10 cellular contexts compared by ENCODE assay signal in the genomic region with DNA sequence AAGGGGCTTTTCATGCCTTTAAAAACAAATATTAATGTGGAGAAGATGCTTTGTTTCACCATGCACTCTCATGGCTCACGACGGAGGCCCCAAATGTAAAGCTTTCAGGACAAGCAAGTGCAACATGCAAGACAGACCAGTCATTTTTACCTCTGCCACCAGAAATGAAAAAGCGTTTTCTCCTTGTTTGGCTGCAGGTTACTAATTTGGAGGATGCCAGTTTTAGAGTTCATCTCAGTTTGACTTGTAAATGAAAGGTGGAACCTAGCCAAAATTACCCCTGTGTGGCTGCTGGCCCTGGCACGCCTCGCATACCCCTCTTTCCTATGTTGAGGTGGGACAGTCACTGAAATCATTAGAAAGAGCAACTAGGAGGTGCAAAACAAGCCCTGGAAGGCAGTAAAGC.
A peak's percentile ranks its signal among the peaks of the same experiment; 100 is the strongest.
DNase-seq lines count a peak whose midpoint lies in the region; ATAC-seq and TF ChIP-seq lines count a peak whose summit lies in the region.
"Had no signal": no experiment of that assay in that cellular context is flagged by ENCODE, and none has a peak within 500 bp of the region (broad histone marks: within the 10 kb centered on the region; RNA-seq: fewer than 3 reads in every experiment).

No MANE protein-coding gene starts in this region.

- no peak overlapping the region for H3K4me3 Mint-ChIP-seq in T-helper 17 cell

- H3K4me1 Mint-ChIP-seq in T-helper 17 cell, result peaks cover 55% of the 10 kb centered on the region

- no peaks in the 10 kb centered on the region for H3K9me3 ChIP-seq in T-helper 17 cell (ENCODE audit: control insufficient read depth, low read length, poor library complexity, severe bottlenecking)
- H3K9me3 ChIP-seq: tibial nerve had no signal

- H3K27me3 ChIP-seq in GM06990 (replicated peaks; ENCODE audit: control insufficient read depth, insufficient read depth, low read length), result no peaks in the 10 kb centered on the region
- H3K27me3 ChIP-seq: tibial nerve had no signal

- H3K4me3 ChIP-seq in GM06990 (replicated peaks; ENCODE audit: low read depth, low read length), result peak overlapping the region; percentile 19; the same call in 1 of the 2 replicates
- H3K4me3 ChIP-seq: tibial nerve had no signal

- peak overlapping the region; percentile 69 for H3K27ac Mint-ChIP-seq in T-helper 17 cell

- H3K27me3 Mint-ChIP-seq in T-helper 17 cell, result no peaks in the 10 kb centered on the region

- ATAC-seq in HG02763 (IDR thresholded peaks at IDR 0.05; ENCODE audit: unreplicated experiment), result peak; percentile 56
- ATAC-seq in T-helper 17 cell, result no peak
- ATAC-seq: HCT116 had no signal

- TF ChIP-seq POLR2A in GM18951 (IDR thresholded peaks at IDR 0.05; ENCODE audit: extremely low read depth, insufficient read depth, insufficient read length) (peak; percentile 54), erythroblast (IDR thresholded peaks at IDR 0.05; ENCODE audit: low read length) (no peak)

- peak; percentile 51 for DNase-seq in GM06990 (ENCODE audit: extremely low read depth, insufficient read length)
- no peak for DNase-seq in T-helper 17 cell
- no peak for DNase-seq in central memory CD4-positive, alpha-beta T cell
- no peak for DNase-seq in NCI-H2107 treated with DMSO at 0.1 percent for 48 hours (lab: John Stamatoyannopoulos, UW; ENCODE audit: unreplicated experiment)
- DNase-seq in NCI-H748 (lab: John Stamatoyannopoulos, UW; ENCODE audit: unreplicated experiment), result no peak
- DNase-seq in erythroblast (lab: John Stamatoyannopoulos, UW), result no peak

- peaks cover 9% of the 10 kb centered on the region for H3K36me3 Mint-ChIP-seq in T-helper 17 cell (ENCODE audit: low read depth)

- H3K36me3 ChIP-seq in GM06990 (ENCODE audit: control insufficient read depth, insufficient read depth, low read length), result no peaks in the 10 kb centered on the region; the same call in 1 of the 2 replicates
- H3K36me3 ChIP-seq: tibial nerve had no signal

- in situ Hi-C loops in GM18951 (cut with MboI; ENCODE audit: low sequenced_read_pairs, unreplicated experiment), result no loop called here

- TF ChIP-seq CTCF in GM06990 (IDR thresholded peaks at IDR 0.05; ENCODE audit: insufficient read depth, low read length, poor library complexity, severe bottlenecking), result no peak
